15 cellular contexts compared by ENCODE assay signal in genomic region chr21:43936186-43936967, GRCh38.
DNase-seq lines count a peak whose midpoint lies in the region; ATAC-seq and TF ChIP-seq lines count a peak whose summit lies in the region.
"Had no signal": no experiment of that assay in that cellular context is flagged by ENCODE, and none has a peak within 500 bp of the region (broad histone marks: within the 10 kb centered on the region; RNA-seq: fewer than 3 reads in every experiment).

No MANE protein-coding gene starts in this region.

- TF ChIP-seq POLR2A in stomach (IDR thresholded peaks at IDR 0.05) (no peak), uterus (IDR thresholded peaks at IDR 0.05) (no peak)

- H3K4me3 ChIP-seq in H7 (ENCODE audit: insufficient read depth, low read depth, low read length), result no peak overlapping the region
- H3K4me3 ChIP-seq in left lung, result no peak overlapping the region
- no peak overlapping the region for H3K4me3 ChIP-seq in stomach
- H3K4me3 ChIP-seq in uterus, result no peak overlapping the region

- H3K9me3 ChIP-seq in left lung (no peaks in the 10 kb centered on the region), stomach (no peaks in the 10 kb centered on the region), uterus (no peaks in the 10 kb centered on the region)

- H3K27me3 ChIP-seq in H7 (ENCODE audit: control insufficient read depth, insufficient read depth, low read length) (no peaks in the 10 kb centered on the region), left lung (no peaks in the 10 kb centered on the region), stomach (no peaks in the 10 kb centered on the region), uterus (no peaks in the 10 kb centered on the region)

- peak; percentile 45 for DNase-seq in H7
- peak; percentile 52 for DNase-seq in astrocyte of the hippocampus (ENCODE audit: low read depth, low spot score)
- DNase-seq in left lung, result peak in 1 of 2 donors; percentile 70
- no peak for DNase-seq in stomach
- no peak for DNase-seq in ecto neural progenitor cell (ENCODE audit: low spot score)
- DNase-seq in uterus, result no peak
- no peak for DNase-seq in activated CD8-positive, alpha-beta memory T cell treated with anti-CD3 and anti-CD28 coated beads, Interleukin-2, amount 50 U/mL, for 4 hours
- DNase-seq in islet precursor cell, result no peak
- DNase-seq: activated CD4-positive, alpha-beta T cell treated with anti-CD3 and anti-CD28 coated beads for 48 hours; KG1; NCI-H1694; NCI-H526 treated with DMSO at 0.1 percent for 48 hours; occipital lobe; stimulated activated CD8-positive, alpha-beta memory T cell treated with anti-CD3 and anti-CD28 coated beads, Interleukin-4, amount 100 ng/mL, for 48 hours; T-helper 17 cell had no signal

- intact Hi-C loops in left lung (cut with DNase I) (no loop called here), stomach (cut with DNase I; ENCODE audit: low total_unique reads) (no loop called here), uterus (cut with DNase I; ENCODE audit: low total_unique reads) (no loop called here)

- H3K4me1 ChIP-seq in left lung (peaks cover 0 to 20% of the 10 kb centered on the region in 2 donors), stomach (peaks cover 30 to 45% (median 38%) of the 10 kb centered on the region in 4 donors), uterus (no peaks in the 10 kb centered on the region)

- H3K36me3 ChIP-seq in H7 (replicated peaks; ENCODE audit: control insufficient read depth, insufficient read depth, low read length), result no peaks in the 10 kb centered on the region
- peaks cover 0 to 15% of the 10 kb centered on the region in 2 donors for H3K36me3 ChIP-seq in left lung
- peaks cover 0 to 15% (median 7%) of the 10 kb centered on the region in 4 donors for H3K36me3 ChIP-seq in stomach
- no peaks in the 10 kb centered on the region for H3K36me3 ChIP-seq in uterus

- no peak for TF ChIP-seq EP300 in stomach (IDR thresholded peaks at IDR 0.05)

- ATAC-seq in left lung, result peak; percentile 1
- ATAC-seq: T-helper 17 cell had no signal

- TF ChIP-seq CTCF in left lung (IDR thresholded peaks at IDR 0.05) (no peak), stomach (IDR thresholded peaks at IDR 0.05) (no peak), uterus (IDR thresholded peaks at IDR 0.05) (no peak)

- peak overlapping the region; percentile 13 to 19 for H3K27ac ChIP-seq in left lung
- H3K27ac ChIP-seq in stomach, result peak overlapping the region; percentile 30 to 60 (median 35)
- no peak overlapping the region for H3K27ac ChIP-seq in uterus

- WGBS in stomach, 5 donors, result 56 to 69% (median 64%) methylated on average over 25 of the region's 25 CpGs

Comparison
In these comparisons a context has a peak if more than half of its experiments do, and no peak if none do; other contexts are left out.
1. DNase-seq: peak in H7 (single experiment) and astrocyte of the hippocampus (single experiment); none in stomach (single experiment), ecto neural progenitor cell (single experiment), uterus (0 of 2), activated CD8-positive, alpha-beta memory T cell treated with anti-CD3 and anti-CD28 coated beads, Interleukin-2, amount 50 U/mL, for 4 hours (single experiment) and islet precursor cell (single experiment).
2. H3K27ac ChIP-seq: peak in left lung (2 of 2) and stomach (5 of 5); none in uterus (0 of 2).